In genomic region chr4:150354214-150354796, GRCh38 we compare ENCODE assay signal across 2 cellular contexts.
TF ChIP-seq lines count a peak whose summit lies in the region.

No MANE protein-coding gene starts in this region.

TF ChIP-seq in SK-N-SH, 30 proteins besides CTCF, POLR2A, EP300 and RAD21 (continued from another document):
- TF ChIP-seq TEAD4 (IDR thresholded peaks at IDR 0.05; ENCODE audit: borderline replicate concordance, insufficient read depth) (peak; percentile 62; the same call in 1 of the 2 replicates), JUND (IDR thresholded peaks at IDR 0.05) (0 out of 2 replicates have a peak, but pooled peaks have one; percentile 21), REST (IDR thresholded peaks at IDR 0.05; ENCODE audit: low read depth, low read length) (no peak), SMC3 (IDR thresholded peaks at IDR 0.05; ENCODE audit: low read depth, low read length) (no peak), POLR2AphosphoS5 (IDR thresholded peaks at IDR 0.05; ENCODE audit: low read depth, low read length) (0 out of 2 replicates have a peak, but pooled peaks have one; percentile 23), TCF12 (IDR thresholded peaks at IDR 0.05) (peak; percentile 82), PBX3 (IDR thresholded peaks at IDR 0.05) (peak; percentile 84), RCOR1 (IDR thresholded peaks at IDR 0.05; ENCODE audit: low read length) (no peak), TAF1 (IDR thresholded peaks at IDR 0.05; ENCODE audit: borderline replicate concordance, low read depth, low read length) (no peak)

TF ChIP-seq in H1, 55 proteins besides CTCF, POLR2A, EP300 and RAD21 (continued from another document):
- TF ChIP-seq ATF2 (IDR thresholded peaks at IDR 0.05; ENCODE audit: low read length) (no peak), KDM5A (IDR thresholded peaks at IDR 0.05; ENCODE audit: low read length) (no peak), YY1 (IDR thresholded peaks at IDR 0.05; ENCODE audit: low read depth, low read length) (no peak), GABPA (IDR thresholded peaks at IDR 0.05; ENCODE audit: borderline replicate concordance, insufficient read depth, low read length) (no peak), NRF1 (IDR thresholded peaks at IDR 0.05; ENCODE audit: low read depth, low read length) (no peak), TAF1 (IDR thresholded peaks at IDR 0.05; ENCODE audit: low read depth, low read length) (no peak), RBBP5 (IDR thresholded peaks at IDR 0.05; ENCODE audit: borderline replicate concordance, low read depth, low read length) (no peak)
